In the genomic region with DNA sequence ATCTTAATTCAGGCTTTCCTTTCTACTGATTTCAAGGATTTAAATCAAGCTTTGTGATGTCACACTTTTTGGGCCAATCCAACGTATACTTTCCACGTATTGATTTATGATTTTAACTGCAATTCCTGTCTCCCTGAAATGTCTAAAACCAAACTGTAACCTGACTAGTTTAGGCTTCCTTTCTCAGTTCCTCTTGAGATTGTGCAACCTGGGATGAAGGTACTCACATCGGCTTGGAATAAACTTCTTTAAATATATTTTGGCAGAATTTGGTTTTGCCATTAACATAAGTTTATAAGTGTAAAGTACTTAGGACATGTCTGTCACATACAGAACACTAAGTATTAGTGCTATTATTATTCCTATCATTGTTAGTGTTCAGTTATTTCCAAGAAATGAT, we compare ENCODE assay signal across 26 cellular contexts.
DNase-seq lines count a peak whose midpoint lies in the region; ATAC-seq, FAIRE-seq and TF ChIP-seq lines count a peak whose summit lies in the region.
"Had no signal": no experiment of that assay in that cellular context is flagged by ENCODE, and none has a peak within 500 bp of the region (broad histone marks: within the 10 kb centered on the region; RNA-seq: fewer than 3 reads in every experiment).

No MANE protein-coding gene starts in this region.

- H3K9me1 ChIP-seq in K562 (ENCODE audit: control insufficient read depth, insufficient read depth, low read length) = no peaks in the 10 kb centered on the region

- peaks cover 7 to 10% of the 10 kb centered on the region in 2 experiments; a peak in 2 of 5 replicates for H3K4me1 ChIP-seq in K562 (replicated peaks in 1 of 2; ENCODE audit: control insufficient read depth in 2 of 2, insufficient read depth in 2 of 2, low read length in 2 of 2)
- H3K4me1 ChIP-seq: A549, BE2C had no signal

- H3K79me2 ChIP-seq in K562 (ENCODE audit: control insufficient read depth, insufficient read depth, low read length) = no peaks in the 10 kb centered on the region

- ATAC-seq in K562 = no peak
- ATAC-seq: A549, GM12878 had no signal

- no peak overlapping the region for H3K27ac Mint-ChIP-seq in mesothelial cell of epicardium
- H3K27ac Mint-ChIP-seq: CD14-positive monocyte; CD4-positive, alpha-beta T cell; CD8-positive, alpha-beta memory T cell had no signal

- no peak for TF ChIP-seq POLR2A in K562 (conservative IDR thresholded peaks at IDR 0.05)

- no peaks in the 10 kb centered on the region for H3K27me3 Mint-ChIP-seq in mesothelial cell of epicardium (ENCODE audit: low read depth)
- H3K27me3 Mint-ChIP-seq: CD4-positive, alpha-beta T cell had no signal

- CTCF ChIA-PET in K562 (lab: Yijun Ruan, JAX; ENCODE audit: low intra/inter-chr PET ratio) = no interaction called here

- H3K4me1 Mint-ChIP-seq in mesothelial cell of epicardium = peaks cover 5% of the 10 kb centered on the region
- H3K4me1 Mint-ChIP-seq: CD8-positive, alpha-beta memory T cell had no signal

- no peak overlapping the region for H3K9ac ChIP-seq in K562 (ENCODE audit: insufficient read depth in 1 of 2, low read depth in 2 of 2, low read length in 2 of 2)
- H3K9ac ChIP-seq: BLaER1 treated with 17β-estradiol and CSF1 and Interleukin-3, amounts not matched to agents 10 nM and 100 nM; GM23248 had no signal

- intact Hi-C loops in K562 (cut with micrococcal nuclease) = no loop called here

- TF ChIP-seq EP300 in K562 (IDR thresholded peaks at IDR 0.05; ENCODE audit: low read length) = no peak

- H3K36me3 ChIP-seq in K562 (ENCODE audit: control insufficient read depth, insufficient read depth, low read length) = no peaks in the 10 kb centered on the region
- H3K36me3 ChIP-seq: BE2C had no signal

- 32% methylated on average over 3 of the region's 3 CpGs for WGBS in K562 (ENCODE audit: insufficient coverage, low coverage, missing lambda C conversion rate)

- H2AFZ ChIP-seq in K562 (ENCODE audit: low read depth, low read length) = no peak overlapping the region
- H2AFZ ChIP-seq: GM23248 had no signal

- TF ChIP-seq CTCF in K562 (IDR thresholded peaks at IDR 0.05 in 2 of 3, conservative IDR thresholded peaks at IDR 0.05 in 1 of 3; ENCODE audit: insufficient read depth in 2 of 3, low read depth in 1 of 3, low read length in 3 of 3) (no peak), mesothelial cell of epicardium (IDR thresholded peaks at IDR 0.05; ENCODE audit: unreplicated experiment) (no peak)

- no peak overlapping the region for H3K4me2 ChIP-seq in K562 (ENCODE audit: insufficient read depth, low read length)
- H3K4me2 ChIP-seq: A549 had no signal

- no peak overlapping the region for H3K27ac ChIP-seq in K562 (ENCODE audit: extremely low read depth, low read depth, low read length)
- H3K27ac ChIP-seq: A549; BLaER1 treated with 17β-estradiol and CSF1 and Interleukin-3, amounts not matched to agents 10 nM and 100 nM; GM23248 had no signal

- peaks cover 25% of the 10 kb centered on the region for H3K9me3 Mint-ChIP-seq in mesothelial cell of epicardium

- FAIRE-seq in K562 (lab: Jason Lieb, UNC) = no peak
- FAIRE-seq: A549, D721Med, GM12878, GM19239, H1 had no signal

- H3K4me3 ChIP-seq in K562 = no peak overlapping the region
- H3K4me3 ChIP-seq: A549; BLaER1 treated with 17β-estradiol and CSF1 and Interleukin-3, amounts not matched to agents 10 nM and 100 nM; GM12878; GM23248 had no signal

- no peak for TF ChIP-seq RAD21 in K562 (CRISPR knock-in tag; conservative IDR thresholded peaks at IDR 0.05 in 1 of 2, IDR thresholded peaks at IDR 0.05 in 1 of 2)

- POLR2A ChIA-PET in K562 (lab: Yijun Ruan, JAX) = no interaction called here

- peaks cover 3% of the 10 kb centered on the region for H3K36me3 Mint-ChIP-seq in mesothelial cell of epicardium
- H3K36me3 Mint-ChIP-seq: CD14-positive monocyte had no signal

- DNase-seq in NOMO-1 (lab: John Stamatoyannopoulos, UW; ENCODE audit: unreplicated experiment in 2 of 2) (peak; percentile 20 to 41), NOMO-1 treated with dmso at 0.1 percent for 144 hours (lab: John Stamatoyannopoulos, UW; ENCODE audit: unreplicated experiment) (no peak), MV-4-11 (lab: John Stamatoyannopoulos, UW) (peak; percentile 22), K562 (ENCODE audit: extremely low read depth in 1 of 4, low spot score in 3 of 4) (no peak), mesothelial cell of epicardium (ENCODE audit: low spot score in 2 of 2, unreplicated experiment in 2 of 2) (no peak), NCI-H748 treated with DMSO at 0.1 percent for 48 hours (lab: John Stamatoyannopoulos, UW) (no peak)
- DNase-seq: 8988T; ACHN; AML-193; BE2C; CD4-positive, alpha-beta T cell; CD8-positive, alpha-beta memory T cell; DMS 273 treated with DMSO at 0.1 percent for 48 hours; DMS79; EL; GDM1; GM23248; H7; HCEC 1CT had no signal

- no peak overlapping the region for H3K4me3 Mint-ChIP-seq in mesothelial cell of epicardium
- H3K4me3 Mint-ChIP-seq: CD14-positive monocyte; CD4-positive, alpha-beta T cell; CD8-positive, alpha-beta memory T cell had no signal

- H4K20me1 ChIP-seq in K562 (replicated peaks; ENCODE audit: control insufficient read depth, insufficient read depth, low read length) = no peaks in the 10 kb centered on the region
- H4K20me1 ChIP-seq: BLaER1 treated with 17β-estradiol and CSF1 and Interleukin-3, amounts not matched to agents 10 nM and 100 nM had no signal

- H3K27me3 ChIP-seq in K562 (ENCODE audit: control insufficient read depth in 2 of 2, insufficient read depth in 2 of 2, low read length in 2 of 2) = no peaks in the 10 kb centered on the region
- H3K27me3 ChIP-seq: BE2C; BLaER1 treated with 17β-estradiol and CSF1 and Interleukin-3, amounts not matched to agents 10 nM and 100 nM had no signal

- in situ Hi-C loops in K562 (cut with MboI) = no loop called here

- H3K9me3 ChIP-seq in K562 (replicated peaks; ENCODE audit: control insufficient read depth, insufficient read depth, low read depth, low read length) = no peaks in the 10 kb centered on the region
- H3K9me3 ChIP-seq: BE2C had no signal

- no TSS peak for BruUV-seq in K562 (replicated peaks; lab: Mats Ljungman, UMichigan)

TF ChIP-seq in K562, 482 proteins besides CTCF, POLR2A, EP300 and RAD21 (continues in another document):
- TF ChIP-seq KDM4B (IDR thresholded peaks at IDR 0.05; ENCODE audit: borderline replicate concordance in 2 of 2, low read depth in 1 of 2) = no peak
- TF ChIP-seq, protein P1, sequence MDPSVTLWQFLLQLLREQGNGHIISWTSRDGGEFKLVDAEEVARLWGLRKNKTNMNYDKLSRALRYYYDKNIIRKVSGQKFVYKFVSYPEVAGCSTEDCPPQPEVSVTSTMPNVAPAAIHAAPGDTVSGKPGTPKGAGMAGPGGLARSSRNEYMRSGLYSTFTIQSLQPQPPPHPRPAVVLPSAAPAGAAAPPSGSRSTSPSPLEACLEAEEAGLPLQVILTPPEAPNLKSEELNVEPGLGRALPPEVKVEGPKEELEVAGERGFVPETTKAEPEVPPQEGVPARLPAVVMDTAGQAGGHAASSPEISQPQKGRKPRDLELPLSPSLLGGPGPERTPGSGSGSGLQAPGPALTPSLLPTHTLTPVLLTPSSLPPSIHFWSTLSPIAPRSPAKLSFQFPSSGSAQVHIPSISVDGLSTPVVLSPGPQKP (CRISPR knock-in tag; IDR thresholded peaks at IDR 0.05) = no peak
- TF ChIP-seq, protein P2, sequence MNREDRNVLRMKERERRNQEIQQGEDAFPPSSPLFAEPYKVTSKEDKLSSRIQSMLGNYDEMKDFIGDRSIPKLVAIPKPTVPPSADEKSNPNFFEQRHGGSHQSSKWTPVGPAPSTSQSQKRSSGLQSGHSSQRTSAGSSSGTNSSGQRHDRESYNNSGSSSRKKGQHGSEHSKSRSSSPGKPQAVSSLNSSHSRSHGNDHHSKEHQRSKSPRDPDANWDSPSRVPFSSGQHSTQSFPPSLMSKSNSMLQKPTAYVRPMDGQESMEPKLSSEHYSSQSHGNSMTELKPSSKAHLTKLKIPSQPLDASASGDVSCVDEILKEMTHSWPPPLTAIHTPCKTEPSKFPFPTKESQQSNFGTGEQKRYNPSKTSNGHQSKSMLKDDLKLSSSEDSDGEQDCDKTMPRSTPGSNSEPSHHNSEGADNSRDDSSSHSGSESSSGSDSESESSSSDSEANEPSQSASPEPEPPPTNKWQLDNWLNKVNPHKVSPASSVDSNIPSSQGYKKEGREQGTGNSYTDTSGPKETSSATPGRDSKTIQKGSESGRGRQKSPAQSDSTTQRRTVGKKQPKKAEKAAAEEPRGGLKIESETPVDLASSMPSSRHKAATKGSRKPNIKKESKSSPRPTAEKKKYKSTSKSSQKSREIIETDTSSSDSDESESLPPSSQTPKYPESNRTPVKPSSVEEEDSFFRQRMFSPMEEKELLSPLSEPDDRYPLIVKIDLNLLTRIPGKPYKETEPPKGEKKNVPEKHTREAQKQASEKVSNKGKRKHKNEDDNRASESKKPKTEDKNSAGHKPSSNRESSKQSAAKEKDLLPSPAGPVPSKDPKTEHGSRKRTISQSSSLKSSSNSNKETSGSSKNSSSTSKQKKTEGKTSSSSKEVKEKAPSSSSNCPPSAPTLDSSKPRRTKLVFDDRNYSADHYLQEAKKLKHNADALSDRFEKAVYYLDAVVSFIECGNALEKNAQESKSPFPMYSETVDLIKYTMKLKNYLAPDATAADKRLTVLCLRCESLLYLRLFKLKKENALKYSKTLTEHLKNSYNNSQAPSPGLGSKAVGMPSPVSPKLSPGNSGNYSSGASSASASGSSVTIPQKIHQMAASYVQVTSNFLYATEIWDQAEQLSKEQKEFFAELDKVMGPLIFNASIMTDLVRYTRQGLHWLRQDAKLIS (CRISPR knock-in tag; IDR thresholded peaks at IDR 0.05) = no peak
- no peak for TF ChIP-seq SPI1 (IDR thresholded peaks at IDR 0.05; ENCODE audit: borderline replicate concordance, low read depth, low read length)
- peak; percentile 79 for TF ChIP-seq CEBPB (tag; IDR thresholded peaks at IDR 0.05)
- no peak for TF ChIP-seq SMARCA5 (IDR thresholded peaks at IDR 0.05)
- TF ChIP-seq, protein P3, sequence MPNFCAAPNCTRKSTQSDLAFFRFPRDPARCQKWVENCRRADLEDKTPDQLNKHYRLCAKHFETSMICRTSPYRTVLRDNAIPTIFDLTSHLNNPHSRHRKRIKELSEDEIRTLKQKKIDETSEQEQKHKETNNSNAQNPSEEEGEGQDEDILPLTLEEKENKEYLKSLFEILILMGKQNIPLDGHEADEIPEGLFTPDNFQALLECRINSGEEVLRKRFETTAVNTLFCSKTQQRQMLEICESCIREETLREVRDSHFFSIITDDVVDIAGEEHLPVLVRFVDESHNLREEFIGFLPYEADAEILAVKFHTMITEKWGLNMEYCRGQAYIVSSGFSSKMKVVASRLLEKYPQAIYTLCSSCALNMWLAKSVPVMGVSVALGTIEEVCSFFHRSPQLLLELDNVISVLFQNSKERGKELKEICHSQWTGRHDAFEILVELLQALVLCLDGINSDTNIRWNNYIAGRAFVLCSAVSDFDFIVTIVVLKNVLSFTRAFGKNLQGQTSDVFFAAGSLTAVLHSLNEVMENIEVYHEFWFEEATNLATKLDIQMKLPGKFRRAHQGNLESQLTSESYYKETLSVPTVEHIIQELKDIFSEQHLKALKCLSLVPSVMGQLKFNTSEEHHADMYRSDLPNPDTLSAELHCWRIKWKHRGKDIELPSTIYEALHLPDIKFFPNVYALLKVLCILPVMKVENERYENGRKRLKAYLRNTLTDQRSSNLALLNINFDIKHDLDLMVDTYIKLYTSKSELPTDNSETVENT (CRISPR knock-in tag; IDR thresholded peaks at IDR 0.05) = no peak
- TF ChIP-seq U2AF2 (optimal IDR thresholded peaks at IDR 0.05; ENCODE audit: low read depth, low read length) = no peak
- no peak for TF ChIP-seq TRIM24 (IDR thresholded peaks at IDR 0.05)

Comparison
In these comparisons a context has a peak if more than half of its experiments do, and no peak if none do; other contexts are left out.
1. DNase-seq: peak in NOMO-1 (2 of 2) and MV-4-11 (single experiment); none in NOMO-1 treated with dmso at 0.1 percent for 144 hours (single experiment), K562 (0 of 4), mesothelial cell of epicardium (0 of 2) and NCI-H748 treated with DMSO at 0.1 percent for 48 hours (single experiment).